ENCODE assay signal across 12 cellular contexts in the genomic region with DNA sequence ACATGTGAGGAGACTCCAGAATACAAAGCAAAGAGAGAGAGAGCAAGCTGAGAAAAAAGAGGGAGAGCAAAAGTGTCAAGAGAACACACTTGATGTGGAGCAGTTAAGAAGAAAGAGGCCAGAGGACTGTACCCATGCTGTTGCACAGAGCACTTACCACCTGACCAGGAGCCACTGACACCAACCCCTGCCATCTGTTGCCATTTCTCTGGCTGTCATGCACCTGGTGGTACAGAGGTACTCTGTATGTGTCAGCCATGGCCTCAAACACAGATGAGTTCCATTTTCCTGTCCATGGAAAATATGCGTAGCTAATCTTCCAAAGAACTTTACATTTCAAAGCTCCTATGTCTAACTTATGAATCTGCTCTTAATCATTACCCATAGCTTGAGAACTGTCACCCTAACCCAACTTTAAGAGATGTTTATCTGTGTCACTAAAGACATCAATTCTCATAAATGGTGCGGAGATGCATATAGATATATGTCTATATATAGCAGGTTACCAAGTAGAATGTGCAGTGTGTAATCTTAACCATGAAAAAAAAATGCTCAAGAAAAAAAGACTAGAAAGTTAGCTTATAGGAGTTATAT. TPM values are rescaled to one million over a fixed set of nuclear protein-coding genes. Genes with fewer than 3 reads are reported as not detected.
A peak's percentile ranks its signal among the peaks of the same experiment; 100 is the strongest.
DNase-seq lines count a peak whose midpoint lies in the region; ATAC-seq and TF ChIP-seq lines count a peak whose summit lies in the region.
"Had no signal": no experiment of that assay in that cellular context is flagged by ENCODE, and none has a peak within 500 bp of the region (broad histone marks: within the 10 kb centered on the region; RNA-seq: fewer than 3 reads in every experiment).

No MANE protein-coding gene starts in this region.

- peaks cover 16% of the 10 kb centered on the region for H3K4me1 Mint-ChIP-seq in activated naive CD8-positive, alpha-beta T cell treated with anti-CD3 and anti-CD28 coated beads, Interleukin-2, amount 10 ng/mL, durations not matched to agents 7 days and 5 days
- H3K4me1 Mint-ChIP-seq in neural progenitor cell: peaks cover 8% of the 10 kb centered on the region

- H3K4me3 ChIP-seq in DOHH2 (ENCODE audit: low read length) (peak overlapping the region; percentile 11; the same call in 1 of the 2 replicates), neural progenitor cell (no peak overlapping the region), spleen (no peak overlapping the region)
- H3K4me3 ChIP-seq: esophagus muscularis mucosa, SK-N-MC, tibial nerve had no signal

- H3F3A ChIP-seq in DOHH2 (ENCODE audit: control insufficient read depth, insufficient read depth) (no peaks in the 10 kb centered on the region), neural progenitor cell (ENCODE audit: low read depth) (no peaks in the 10 kb centered on the region)

- TF ChIP-seq CTCF in C4-2B (conservative IDR thresholded peaks at IDR 0.05): no peak
- TF ChIP-seq CTCF in DOHH2 (IDR thresholded peaks at IDR 0.05; ENCODE audit: low read depth, low read length, poor library complexity, severe bottlenecking): no peak
- TF ChIP-seq CTCF in neural progenitor cell (IDR thresholded peaks at IDR 0.05): no peak
- no peak for TF ChIP-seq CTCF in spleen (IDR thresholded peaks at IDR 0.05 in 8 of 11, conservative IDR thresholded peaks at IDR 0.05 in 3 of 11)

- no peak for TF ChIP-seq POLR2A in spleen (IDR thresholded peaks at IDR 0.05)

- WGBS in spleen, 5 donors: 44 to 99% (median 62%) methylated on average over 2 of the region's 2 CpGs

- H4K20me1 ChIP-seq in DOHH2 (ENCODE audit: control insufficient read depth, insufficient read depth, low read depth, low read length) (no peaks in the 10 kb centered on the region), neural progenitor cell (ENCODE audit: low read depth) (no peaks in the 10 kb centered on the region)

- H3K4me1 ChIP-seq in DOHH2 (ENCODE audit: control insufficient read depth, low read length): peaks cover 8% of the 10 kb centered on the region
- no peaks in the 10 kb centered on the region for H3K4me1 ChIP-seq in neural progenitor cell
- peaks cover 0 to 11% (median 8%) of the 10 kb centered on the region in 6 donors for H3K4me1 ChIP-seq in spleen
- H3K4me1 ChIP-seq: esophagus muscularis mucosa, tibial nerve had no signal

- H3K4me3 Mint-ChIP-seq in activated naive CD8-positive, alpha-beta T cell treated with anti-CD3 and anti-CD28 coated beads, Interleukin-2, amount 10 ng/mL, durations not matched to agents 7 days and 5 days: peak overlapping the region; percentile 28
- H3K4me3 Mint-ChIP-seq in neural progenitor cell: no peak overlapping the region

- POLR2A ChIA-PET in activated naive CD8-positive, alpha-beta T cell treated with anti-CD3 and anti-CD28 coated beads, Interleukin-2, amount 10 ng/mL, durations not matched to agents 7 days and 5 days (lab: Charles Lee): no interaction called here

- H3K27ac ChIP-seq in C4-2B (peak overlapping the region; percentile 57; the same call in 1 of the 2 replicates), DOHH2 (ENCODE audit: low read depth, low read length) (no peak overlapping the region), neural progenitor cell (no peak overlapping the region), spleen (no peak overlapping the region)
- H3K27ac ChIP-seq: esophagus muscularis mucosa, SK-N-MC had no signal

- peak overlapping the region; percentile 89 for H2AFZ ChIP-seq in neural progenitor cell (replicated peaks)

- H3K27me3 Mint-ChIP-seq in activated naive CD8-positive, alpha-beta T cell treated with anti-CD3 and anti-CD28 coated beads, Interleukin-2, amount 10 ng/mL, durations not matched to agents 7 days and 5 days: peaks cover 2% of the 10 kb centered on the region
- no peaks in the 10 kb centered on the region for H3K27me3 Mint-ChIP-seq in neural progenitor cell (ENCODE audit: insufficient read depth, low read depth)

- H3K27me3 ChIP-seq in DOHH2 (ENCODE audit: control insufficient read depth, low read length) (no peaks in the 10 kb centered on the region), neural progenitor cell (no peaks in the 10 kb centered on the region), spleen (replicated peaks in 1 of 7) (peaks cover 0 to 6% (median 0%) of the 10 kb centered on the region in 7 donors)
- H3K27me3 ChIP-seq: esophagus muscularis mucosa, tibial nerve had no signal

- ATAC-seq in activated naive CD8-positive, alpha-beta T cell treated with anti-CD3 and anti-CD28 coated beads, Interleukin-2, amount 10 ng/mL, durations not matched to agents 7 days and 5 days (ENCODE audit: low read depth): no peak
- ATAC-seq in HG02798 (IDR thresholded peaks at IDR 0.05; ENCODE audit: poor library complexity, unreplicated experiment): no peak

- DNase-seq in activated naive CD8-positive, alpha-beta T cell treated with anti-CD3 and anti-CD28 coated beads, Interleukin-2, amount 10 ng/mL, durations not matched to agents 7 days and 5 days: no peak
- DNase-seq in neural progenitor cell (ENCODE audit: low spot score) (no peak), spleen (no peak), EL (no peak), KG1 (lab: John Stamatoyannopoulos, UW) (no peak)
- DNase-seq: NCI-H748 treated with DMSO at 0.1 percent for 48 hours had no signal

- peaks cover 3% of the 10 kb centered on the region for H3K9me3 Mint-ChIP-seq in activated naive CD8-positive, alpha-beta T cell treated with anti-CD3 and anti-CD28 coated beads, Interleukin-2, amount 10 ng/mL, durations not matched to agents 7 days and 5 days
- H3K9me3 Mint-ChIP-seq in neural progenitor cell: peaks cover 4% of the 10 kb centered on the region

- H3K9me3 ChIP-seq in DOHH2 (ENCODE audit: control insufficient read depth, insufficient read depth, low read length) (no peaks in the 10 kb centered on the region), neural progenitor cell (ENCODE audit: low read depth) (no peaks in the 10 kb centered on the region), spleen (peaks cover 0 to 14% (median 7%) of the 10 kb centered on the region in 8 donors)
- H3K9me3 ChIP-seq: esophagus muscularis mucosa had no signal

- H3K36me3 ChIP-seq in DOHH2 (ENCODE audit: control insufficient read depth, low read length) (no peaks in the 10 kb centered on the region), neural progenitor cell (no peaks in the 10 kb centered on the region), spleen (no peaks in the 10 kb centered on the region)
- H3K36me3 ChIP-seq: esophagus muscularis mucosa, tibial nerve had no signal

- no peaks in the 10 kb centered on the region for H3K36me3 Mint-ChIP-seq in activated naive CD8-positive, alpha-beta T cell treated with anti-CD3 and anti-CD28 coated beads, Interleukin-2, amount 10 ng/mL, durations not matched to agents 7 days and 5 days
- H3K36me3 Mint-ChIP-seq in neural progenitor cell: no peaks in the 10 kb centered on the region

- H3K9me2 ChIP-seq in DOHH2 (replicated peaks; ENCODE audit: control insufficient read depth, low read length): no peaks in the 10 kb centered on the region

- H3K4me2 ChIP-seq in DOHH2 (ENCODE audit: low read length) (peak overlapping the region; percentile 46; the same call in 1 of the 2 replicates), neural progenitor cell (no peak overlapping the region)

- intact Hi-C loops in spleen (cut with DNase I; ENCODE audit: low total_unique reads): no loop called here

- H3K79me2 ChIP-seq in DOHH2 (ENCODE audit: control insufficient read depth, low read length): no peaks in the 10 kb centered on the region
- no peaks in the 10 kb centered on the region for H3K79me2 ChIP-seq in neural progenitor cell (ENCODE audit: low read depth)

- peak overlapping the region; percentile 61 for H3K27ac Mint-ChIP-seq in activated naive CD8-positive, alpha-beta T cell treated with anti-CD3 and anti-CD28 coated beads, Interleukin-2, amount 10 ng/mL, durations not matched to agents 7 days and 5 days
- H3K27ac Mint-ChIP-seq in neural progenitor cell: no peak overlapping the region

- no peak overlapping the region for H3K9ac ChIP-seq in neural progenitor cell

RNA-seq across cellular contexts. Expression of a gene that starts 32.7 kb away (rescaled TPM):
- total RNA-seq in activated naive CD8-positive, alpha-beta T cell treated with anti-CD3 and anti-CD28 coated beads, Interleukin-2, amount 10 ng/mL, durations not matched to agents 7 days and 5 days: 10 to 100 TPM; 22.6 to 26.0 TPM
- total RNA-seq in neural progenitor cell (ENCODE audit: low replicate concordance) (27.3 and 45.1 TPM in 2 replicates), spleen (10 to 100 TPM; 17.4 to 30.8 (median 22.4) TPM)
- 1 to 10 TPM; 9.1 to 9.6 (median 9.3) TPM for polyA plus RNA-seq in spleen
